Comparison of ENCODE assay signal across 8 cellular contexts in genomic region chr1:160031368-160032164, GRCh38. TPM values are rescaled to one million over a fixed set of nuclear protein-coding genes. Genes with fewer than 3 reads are reported as not detected.
A peak's percentile ranks its signal among the peaks of the same experiment; 100 is the strongest.
DNase-seq lines count a peak whose midpoint lies in the region; ATAC-seq lines count a peak whose summit lies in the region.

Gene PIGM, minus strand, starts transcription at chr1:160031990. Its CDS starts 251 bp downstream, at chr1:160031739.

- H2BK120ac ChIP-seq in mesenchymal stem cell (ENCODE audit: low read depth, low read length) = no peak within 1 kb of the TSS

- H3K4me1 ChIP-seq in mesenchymal stem cell (ENCODE audit: control insufficient read depth, insufficient read depth, low read depth, low read length) = peaks cover 10% of the 10 kb centered on the region

- H3K4ac ChIP-seq in mesenchymal stem cell (ENCODE audit: low read depth in 1 of 2, low read length in 2 of 2) = peak within 1 kb of the TSS; percentile 53 to 73

- no peaks in the 10 kb centered on the region for H3K36me3 ChIP-seq in mesenchymal stem cell (ENCODE audit: control insufficient read depth in 1 of 2, insufficient read depth in 2 of 2, low read depth in 1 of 2, low read length in 2 of 2)

- H2BK15ac ChIP-seq in mesenchymal stem cell (ENCODE audit: low read depth, poor library complexity, severe bottlenecking) = no peak within 1 kb of the TSS

- H3K14ac ChIP-seq in mesenchymal stem cell (ENCODE audit: low read length in 2 of 2) = no peak within 1 kb of the TSS

- ATAC-seq in GM21367 (IDR thresholded peaks at IDR 0.05; ENCODE audit: unreplicated experiment) = peak; percentile 85
- ATAC-seq in effector memory CD8-positive, alpha-beta T cell (replicated peaks) = peak; percentile 96

- H2BK12ac ChIP-seq in mesenchymal stem cell (ENCODE audit: low read length in 2 of 2) = no peak within 1 kb of the TSS

- peak within 1 kb of the TSS; percentile 57 for H3K27ac ChIP-seq in mesenchymal stem cell (ENCODE audit: low read length, poor library complexity, severe bottlenecking)

- H4K8ac ChIP-seq in mesenchymal stem cell (ENCODE audit: low read length) = peak within 1 kb of the TSS; percentile 83

- H3K23ac ChIP-seq in mesenchymal stem cell (ENCODE audit: low read length in 2 of 2) = no peak within 1 kb of the TSS

- H3K79me1 ChIP-seq in mesenchymal stem cell (replicated peaks; ENCODE audit: low read length, poor library complexity, severe bottlenecking) = peaks cover 15% of the 10 kb centered on the region

- peak within 1 kb of the TSS; percentile 84 to 97 for H3K4me3 ChIP-seq in mesenchymal stem cell (ENCODE audit: insufficient read depth in 1 of 2, low read depth in 1 of 2, low read length in 2 of 2)

- H3K4me3 Mint-ChIP-seq in effector memory CD8-positive, alpha-beta T cell = peak within 1 kb of the TSS; percentile 90 to 93

- peak within 1 kb of the TSS; percentile 79 for H3K9ac ChIP-seq in mesenchymal stem cell (ENCODE audit: low read length)

- peak within 1 kb of the TSS; percentile 91 for H2AFZ ChIP-seq in mesenchymal stem cell (ENCODE audit: low read depth, low read length)

- H3K18ac ChIP-seq in mesenchymal stem cell (ENCODE audit: low read depth in 1 of 2, low read length in 2 of 2) = peak within 1 kb of the TSS in 1 of 2 experiments; percentile 81

- H3K9me3 Mint-ChIP-seq in effector memory CD8-positive, alpha-beta T cell = no peaks in the 10 kb centered on the region

- no peaks in the 10 kb centered on the region for H3K27me3 Mint-ChIP-seq in effector memory CD8-positive, alpha-beta T cell

- peak within 1 kb of the TSS; percentile 86 for H3K4me2 ChIP-seq in mesenchymal stem cell (ENCODE audit: low read length, poor library complexity, severe bottlenecking)

- peaks cover 4% of the 10 kb centered on the region for H3K36me3 Mint-ChIP-seq in effector memory CD8-positive, alpha-beta T cell (ENCODE audit: insufficient read depth)

- peaks cover 21 to 35% of the 10 kb centered on the region in 2 donors for H3K4me1 Mint-ChIP-seq in effector memory CD8-positive, alpha-beta T cell (ENCODE audit: low read depth in 2 of 2)

- H4K91ac ChIP-seq in mesenchymal stem cell (ENCODE audit: low read length) = peak within 1 kb of the TSS; percentile 25

- peaks cover 0 to 10% of the 10 kb centered on the region in 2 experiments for H3K27me3 ChIP-seq in mesenchymal stem cell (ENCODE audit: control insufficient read depth in 1 of 2, insufficient read depth in 1 of 2, low read length in 2 of 2)

- peak within 1 kb of the TSS; percentile 35 for H2BK5ac ChIP-seq in mesenchymal stem cell (ENCODE audit: low read depth, low read length, poor library complexity, severe bottlenecking)

- H3K9me3 ChIP-seq in mesenchymal stem cell (ENCODE audit: control insufficient read depth, low read length) = no peaks in the 10 kb centered on the region

- under 1% methylated on average over 47 of the region's 60 CpGs for WGBS in mesenchymal stem cell

- H2AK5ac ChIP-seq in mesenchymal stem cell (ENCODE audit: low read length, severe bottlenecking) = no peak within 1 kb of the TSS

- H3K27ac Mint-ChIP-seq in effector memory CD8-positive, alpha-beta T cell = peak within 1 kb of the TSS; percentile 86 to 90

- DNase-seq in COR-L47 (lab: John Stamatoyannopoulos, UW) = peak; percentile 99
- DNase-seq in HT1080 (ENCODE audit: low read depth) = peak; percentile 91
- peak; percentile 84 to 89 for DNase-seq in NOMO-1 (lab: John Stamatoyannopoulos, UW; ENCODE audit: unreplicated experiment in 2 of 2)
- DNase-seq in activated CD8-positive, alpha-beta memory T cell treated with anti-CD3 and anti-CD28 coated beads for 48 hours (ENCODE audit: low read depth in 2 of 3, low spot score in 2 of 3) = peak; percentile 78 to 85 (median 82)
- peak; percentile 85 to 90 (median 86) for DNase-seq in effector memory CD8-positive, alpha-beta T cell
- DNase-seq in mesenchymal stem cell = peak; percentile 90
- peak; percentile 93 for DNase-seq in stimulated activated CD8-positive, alpha-beta memory T cell treated with anti-CD3 and anti-CD28 coated beads, Interleukin-12 subunit alpha, Interleukin-12 subunit beta, amount 100 ng/mL, for 24 hours (ENCODE audit: extremely low read depth)

RNA-seq across cellular contexts. Expression of gene PIGM, which starts in this region (rescaled TPM):
- 4.9 and 5.8 TPM in 2 replicates for total RNA-seq in HT1080 (2014; rRNA removed; shearing (Covaris generic))
- 5.6 and 7.0 TPM in 2 replicates for polyA plus RNA-seq in HT1080 (2015; cell fraction: cytosol; rRNA removed)
- polyA plus RNA-seq in HT1080 (2015; cell fraction: nucleus; rRNA removed) = 9.4 and 10.6 TPM in 2 replicates
- polyA plus RNA-seq in mesenchymal stem cell (2013, experiment 1 of 2) = 6.0 TPM
- 6.0 TPM for polyA plus RNA-seq in mesenchymal stem cell (2013, experiment 2 of 2)

Comparison
In these comparisons a context has a peak if more than half of its experiments do, and no peak if none do; other contexts are left out.
1. Peak in every context shown above with its lines: DNase-seq, ATAC-seq, H3K4me3 ChIP-seq and H3K27ac ChIP-seq.